ENCODE assay signal across 2 cellular contexts in the genomic region with DNA sequence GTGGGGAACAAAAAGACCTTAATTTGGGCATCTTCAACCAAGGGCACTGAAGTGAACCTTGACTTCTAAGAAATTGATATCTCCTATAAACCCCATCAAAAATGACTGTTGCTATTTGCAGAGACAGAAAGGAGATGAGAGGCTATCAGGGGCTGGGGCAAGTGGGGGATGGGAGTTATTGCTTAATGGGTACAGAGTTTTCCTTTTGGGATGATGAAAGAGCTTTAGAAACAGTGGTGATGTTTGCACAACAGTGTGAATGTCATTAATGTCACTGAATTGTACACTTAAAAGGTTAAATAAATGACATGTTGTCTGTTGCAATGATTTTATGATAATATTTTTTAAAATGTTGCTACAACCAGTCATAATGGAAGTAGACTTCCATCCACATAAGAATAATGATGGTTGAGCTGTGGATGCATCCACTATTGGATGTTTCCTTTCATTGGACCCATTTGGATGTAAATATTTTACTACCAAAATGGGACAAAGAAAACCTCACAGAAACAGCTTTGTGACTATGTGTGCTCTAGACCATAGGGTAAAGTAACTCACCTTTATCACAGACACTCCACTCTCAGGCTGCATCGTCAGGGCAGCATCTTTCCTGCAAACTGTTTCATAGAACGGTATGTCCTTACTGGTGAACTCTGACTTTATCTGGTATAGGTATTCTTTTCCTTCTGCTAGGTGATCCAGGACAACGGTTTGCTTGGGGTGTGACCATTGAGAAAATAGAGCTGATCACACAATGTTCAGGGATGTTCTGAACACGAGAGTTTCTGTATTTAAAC.
TF ChIP-seq lines count a peak whose summit lies in the region.

No MANE protein-coding gene starts in this region.

TF ChIP-seq in HepG2, 621 proteins besides CTCF, POLR2A, EP300 and RAD21:
- TF ChIP-seq CEBPB (IDR thresholded peaks at IDR 0.05; ENCODE audit: borderline replicate concordance, low read depth, low read length) (peak; percentile 29; the same call in 1 of the 2 replicates), ZNF615 (CRISPR knock-in tag; IDR thresholded peaks at IDR 0.05; ENCODE audit: borderline replicate concordance) (no peak), MLXIP (CRISPR knock-in tag; IDR thresholded peaks at IDR 0.05; ENCODE audit: borderline replicate concordance) (no peak), ZNF281 (CRISPR knock-in tag; IDR thresholded peaks at IDR 0.05; ENCODE audit: borderline replicate concordance) (peak; percentile 35; the same call in 1 of the 2 replicates), NR2F6 (IDR thresholded peaks at IDR 0.05) (peak; percentile 38; the same call in 1 of the 2 replicates), NR2F6 (CRISPR knock-in tag; IDR thresholded peaks at IDR 0.05) (no peak), CEBPG (CRISPR knock-in tag; IDR thresholded peaks at IDR 0.05) (peak; percentile 41; the same call in 1 of the 2 replicates), FOXM1 (CRISPR knock-in tag; IDR thresholded peaks at IDR 0.05) (no peak), NR2F2 (IDR thresholded peaks at IDR 0.05; ENCODE audit: borderline replicate concordance, low read depth) (peak; percentile 78), ZNF704 (CRISPR knock-in tag; IDR thresholded peaks at IDR 0.05; ENCODE audit: borderline replicate concordance) (no peak)
- TF ChIP-seq, protein P1, sequence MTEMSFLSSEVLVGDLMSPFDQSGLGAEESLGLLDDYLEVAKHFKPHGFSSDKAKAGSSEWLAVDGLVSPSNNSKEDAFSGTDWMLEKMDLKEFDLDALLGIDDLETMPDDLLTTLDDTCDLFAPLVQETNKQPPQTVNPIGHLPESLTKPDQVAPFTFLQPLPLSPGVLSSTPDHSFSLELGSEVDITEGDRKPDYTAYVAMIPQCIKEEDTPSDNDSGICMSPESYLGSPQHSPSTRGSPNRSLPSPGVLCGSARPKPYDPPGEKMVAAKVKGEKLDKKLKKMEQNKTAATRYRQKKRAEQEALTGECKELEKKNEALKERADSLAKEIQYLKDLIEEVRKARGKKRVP (CRISPR knock-in tag; IDR thresholded peaks at IDR 0.05), result peak in 1 of 2 experiments; percentile 65; a peak in 1 of 4 replicates

TF ChIP-seq in neural cell, 6 proteins besides CTCF, POLR2A, EP300 and RAD21:
- TF ChIP-seq REST (IDR thresholded peaks at IDR 0.05; ENCODE audit: borderline replicate concordance) (no peak), MXI1 (conservative IDR thresholded peaks at IDR 0.05; ENCODE audit: poor library complexity, severe bottlenecking) (no peak), EZH2 (IDR thresholded peaks at IDR 0.05; ENCODE audit: borderline replicate concordance, insufficient read depth, low read length, poor library complexity, severe bottlenecking) (no peak), TAF1 (IDR thresholded peaks at IDR 0.05; ENCODE audit: low read depth) (no peak), POLR2AphosphoS5 (IDR thresholded peaks at IDR 0.05) (no peak), SMC3 (conservative IDR thresholded peaks at IDR 0.05; ENCODE audit: poor library complexity) (no peak)
